Comparison of ENCODE assay signal across 30 cellular contexts in genomic region chr16:56879276-56879675, GRCh38. TPM values are rescaled to one million over a fixed set of nuclear protein-coding genes. Genes with fewer than 3 reads are reported as not detected.
"Had no signal": no experiment of that assay in that cellular context is flagged by ENCODE, and none has a peak within 500 bp of the region (broad histone marks: within the 10 kb centered on the region; RNA-seq: fewer than 3 reads in every experiment).

No MANE protein-coding gene starts in this region.

- H3K36me3 ChIP-seq: stomach, suprapubic skin, thoracic aorta, thyroid gland, tibial artery, tibial nerve, transverse colon, upper lobe of left lung, upper lobe of right lung, uterus, vagina had no signal

- H3K27ac Mint-ChIP-seq: stimulated activated effector memory CD8-positive, alpha-beta T cell treated with anti-CD3 and anti-CD28 coated beads, Interleukin-12 subunit alpha, Interleukin-12 subunit beta, amount 100 ng/mL, for 72 hours; stimulated activated naive CD8-positive, alpha-beta T cell treated with anti-CD3 and anti-CD28 coated beads, Interleukin-15, amount 100 ng/mL, for 72 hours; stimulated activated naive CD8-positive, alpha-beta T cell treated with anti-CD3 and anti-CD28 coated beads, Interleukin-15, Interleukin-2, amounts not matched to agents 100 ng/mL and 50 ng/mL, for 24 hours; type B pancreatic cell had no signal

- H3K27ac ChIP-seq: stomach, suprapubic skin, testis, thoracic aorta, thyroid gland, tibial artery, tibial nerve, transverse colon, upper lobe of left lung, upper lobe of right lung, uterus, vagina had no signal

- H3K9me3 Mint-ChIP-seq: stimulated activated effector memory CD8-positive, alpha-beta T cell treated with anti-CD3 and anti-CD28 coated beads, Interleukin-12 subunit alpha, Interleukin-12 subunit beta, amount 100 ng/mL, for 72 hours; stimulated activated naive B cell treated with anti-CD40 and anti-IgM and Interleukin-4, amounts not matched to agents 10 μg/mL and 1 μg/mL and 100 μg/mL, for 72 hours; stimulated activated naive CD8-positive, alpha-beta T cell treated with anti-CD3 and anti-CD28 coated beads, Interleukin-15, amount 100 ng/mL, for 72 hours; stimulated activated naive CD8-positive, alpha-beta T cell treated with anti-CD3 and anti-CD28 coated beads, Interleukin-15, Interleukin-2, amounts not matched to agents 100 ng/mL and 50 ng/mL, for 24 hours; type B pancreatic cell had no signal

- H3K27me3 Mint-ChIP-seq: stimulated activated naive B cell treated with anti-CD40 and anti-IgM and Interleukin-4, amounts not matched to agents 10 μg/mL and 1 μg/mL and 100 μg/mL, for 72 hours; stimulated activated naive CD8-positive, alpha-beta T cell treated with anti-CD3 and anti-CD28 coated beads, Interleukin-15, amount 100 ng/mL, for 72 hours; stimulated activated naive CD8-positive, alpha-beta T cell treated with anti-CD3 and anti-CD28 coated beads, Interleukin-15, Interleukin-2, amounts not matched to agents 100 ng/mL and 50 ng/mL, for 24 hours; type B pancreatic cell had no signal

- H3K36me3 Mint-ChIP-seq: stimulated activated effector memory CD8-positive, alpha-beta T cell treated with anti-CD3 and anti-CD28 coated beads, Interleukin-12 subunit alpha, Interleukin-12 subunit beta, amount 100 ng/mL, for 72 hours; type B pancreatic cell had no signal

- ATAC-seq: stimulated activated effector memory CD8-positive, alpha-beta T cell treated with anti-CD3 and anti-CD28 coated beads, Interleukin-12 subunit alpha, Interleukin-12 subunit beta, amount 100 ng/mL, for 72 hours; stimulated activated naive B cell treated with anti-CD40 and anti-IgM and Interleukin-4, amounts not matched to agents 10 μg/mL and 1 μg/mL and 100 μg/mL, for 72 hours; stimulated activated naive CD8-positive, alpha-beta T cell treated with anti-CD3 and anti-CD28 coated beads, Interleukin-15, amount 100 ng/mL, for 72 hours; stimulated activated naive CD8-positive, alpha-beta T cell treated with anti-CD3 and anti-CD28 coated beads, Interleukin-15, Interleukin-2, amounts not matched to agents 100 U/mL and 50 U/mL, for 24 hours; upper lobe of right lung had no signal

- H3K4me1 Mint-ChIP-seq: stimulated activated effector memory CD8-positive, alpha-beta T cell treated with anti-CD3 and anti-CD28 coated beads, Interleukin-12 subunit alpha, Interleukin-12 subunit beta, amount 100 ng/mL, for 72 hours; stimulated activated naive CD8-positive, alpha-beta T cell treated with anti-CD3 and anti-CD28 coated beads, Interleukin-15, amount 100 ng/mL, for 72 hours had no signal

- H3K9me3 ChIP-seq: stomach, suprapubic skin, testis, thoracic aorta, thyroid gland, tibial artery, tibial nerve, transverse colon, upper lobe of left lung, upper lobe of right lung, uterus, vagina had no signal

- H3K27me3 ChIP-seq: stomach, suprapubic skin, testis, thyroid gland, tibial artery, tibial nerve, transverse colon, upper lobe of left lung, upper lobe of right lung, uterus, vagina had no signal

- H3K4me1 ChIP-seq: stomach, testis, thyroid gland, tibial artery, transverse colon, upper lobe of left lung, upper lobe of right lung, uterus, vagina had no signal

- H3K4me3 ChIP-seq: stomach, suprapubic skin, testis, thoracic aorta, thyroid gland, tibial artery, tibial nerve, transverse colon, upper lobe of left lung, upper lobe of right lung, uterus, vagina had no signal

- H3K4me3 Mint-ChIP-seq: stimulated activated effector memory CD8-positive, alpha-beta T cell treated with anti-CD3 and anti-CD28 coated beads, Interleukin-12 subunit alpha, Interleukin-12 subunit beta, amount 100 ng/mL, for 72 hours; stimulated activated naive B cell treated with anti-CD40 and anti-IgM and Interleukin-4, amounts not matched to agents 10 μg/mL and 1 μg/mL and 100 μg/mL, for 72 hours; stimulated activated naive CD8-positive, alpha-beta T cell treated with anti-CD3 and anti-CD28 coated beads, Interleukin-15, amount 100 ng/mL, for 72 hours; stimulated activated naive CD8-positive, alpha-beta T cell treated with anti-CD3 and anti-CD28 coated beads, Interleukin-15, Interleukin-2, amounts not matched to agents 100 ng/mL and 50 ng/mL, for 24 hours; type B pancreatic cell had no signal

- DNase-seq: stimulated activated CD4-positive, alpha-beta T cell treated with anti-CD3 and anti-CD28 coated beads, Interleukin-2, amount 100 ng/mL, for 48 hours; stimulated activated CD4-positive, alpha-beta T cell treated with anti-CD3 and anti-CD28 coated beads, Interleukin-4, amount 100 ng/mL, for 1 hour; stimulated activated CD4-positive, alpha-beta T cell treated with anti-CD3 and anti-CD28 coated beads, Interleukin-4, amount 100 ng/mL, for 24 hours; stimulated activated CD4-positive, alpha-beta T cell treated with anti-CD3 and anti-CD28 coated beads, Interleukin-4, amount 100 ng/mL, for 4 hours; stimulated activated CD8-positive, alpha-beta memory T cell treated with anti-CD3 and anti-CD28 coated beads, Interleukin-4, amount 100 ng/mL, for 48 hours; stimulated activated naive B cell treated with anti-CD40 and anti-IgM and Interleukin-4, amounts not matched to agents 10 μg/mL and 1 μg/mL and 100 μg/mL, for 72 hours; stimulated activated naive CD4-positive, alpha-beta T cell; stimulated activated naive CD4-positive, alpha-beta T cell treated with Interleukin-2 at 50 U/mL for 16 hours; stimulated activated naive CD8-positive, alpha-beta T cell treated with anti-CD3 and anti-CD28 coated beads, Interleukin-15, amount 100 ng/mL, for 72 hours; stimulated activated naive CD8-positive, alpha-beta T cell treated with anti-CD3 and anti-CD28 coated beads, Interleukin-15, Interleukin-2, amounts not matched to agents 100 U/mL and 50 U/mL, for 24 hours; stomach; substantia nigra; testis; thyroid gland; tibial artery; transverse colon; trophoblast cell; upper lobe of right lung; uterus had no signal

RNA-seq across cellular contexts. Expression of gene SLC12A3, which starts 14.3 kb away (rescaled TPM):
- total RNA-seq: stomach, subcutaneous adipose tissue, temporal lobe, thoracic aorta, thyroid gland, tibial nerve, transverse colon, upper lobe of right lung, ureter, vagina had no signal
